Comparison of ENCODE assay signal across 17 cellular contexts in the genomic region with DNA sequence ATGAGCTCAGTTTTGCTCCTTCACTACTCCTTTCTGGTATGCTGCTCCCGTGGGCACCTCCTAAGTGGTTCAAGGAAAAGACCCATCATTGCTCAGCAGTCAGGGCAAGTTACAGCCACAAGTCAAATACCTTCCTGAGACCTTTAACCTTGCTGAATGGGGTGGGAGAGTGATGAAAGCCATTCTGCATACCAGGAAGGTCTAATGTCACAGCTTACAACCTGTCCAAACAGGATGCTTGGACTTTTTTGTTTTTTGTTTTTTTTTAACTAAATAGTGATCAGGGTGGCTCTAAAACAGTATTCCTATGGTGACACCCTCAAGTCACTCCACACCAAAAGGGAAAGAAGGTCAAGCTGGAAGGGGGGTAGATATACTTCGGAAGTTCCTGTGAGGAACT.
"Had no signal": no experiment of that assay in that cellular context is flagged by ENCODE, and none has a peak within 500 bp of the region (broad histone marks: within the 10 kb centered on the region; RNA-seq: fewer than 3 reads in every experiment).

No MANE protein-coding gene starts in this region.

- H3K4me1 Mint-ChIP-seq: central memory CD8-positive, alpha-beta T cell; immature natural killer cell had no signal

- H3K4me3 ChIP-seq: adrenal gland, pancreas, suprapubic skin, upper lobe of right lung had no signal

- H3K36me3 ChIP-seq: adrenal gland, pancreas, suprapubic skin, upper lobe of right lung had no signal

- H3K27me3 Mint-ChIP-seq: central memory CD8-positive, alpha-beta T cell had no signal

- H3K27ac ChIP-seq: adrenal gland, pancreas, suprapubic skin, upper lobe of right lung had no signal

- H3K4me1 ChIP-seq: adrenal gland, pancreas, suprapubic skin, upper lobe of right lung had no signal

- H3K9me3 Mint-ChIP-seq: central memory CD8-positive, alpha-beta T cell; immature natural killer cell; T-helper 2 cell treated with Interferon-gamma antibody and Interleukin-4, amounts not matched to agents 5 μg/mL and 100 μg/mL, for 36 hours had no signal

- H3K9me3 ChIP-seq: adrenal gland, pancreas, suprapubic skin, upper lobe of right lung had no signal

- ATAC-seq: activated CD4-positive, CD25-positive, alpha-beta regulatory T cell treated with anti-CD3 and anti-CD28 coated beads, Interleukin-2, amount 50 U/mL, for 24 hours; esophagus mucosa; left lobe of liver; pancreas; stimulated activated naive CD8-positive, alpha-beta T cell treated with anti-CD3 and anti-CD28 coated beads, Interleukin-15, Interleukin-2, amounts not matched to agents 100 U/mL and 50 U/mL, for 24 hours; upper lobe of right lung had no signal

- FAIRE-seq: pancreas had no signal

- H3K36me3 Mint-ChIP-seq: immature natural killer cell had no signal

- H3K4me3 Mint-ChIP-seq: central memory CD8-positive, alpha-beta T cell; immature natural killer cell; T-helper 2 cell treated with Interferon-gamma antibody and Interleukin-4, amounts not matched to agents 5 μg/mL and 100 μg/mL, for 36 hours had no signal

- DNase-seq: activated naive CD4-positive, alpha-beta T cell treated with anti-CD3 and anti-CD28 coated beads, Interleukin-2, amount 50 U/mL, for 16 hours; activated T-cell treated with anti-CD3 and anti-CD28 coated beads, Interleukin-2, amount 50 U/mL, for 1 hour; adrenal gland; hippocampal formation; immature natural killer cell; pancreas; retina; stimulated activated CD4-positive, alpha-beta T cell treated with anti-CD3 and anti-CD28 coated beads, Interleukin-4, amount 100 ng/mL, for 1 hour; stimulated activated CD8-positive, alpha-beta memory T cell treated with anti-CD3 and anti-CD28 coated beads, Interleukin-4, amount 100 ng/mL, for 48 hours; stimulated activated naive CD8-positive, alpha-beta T cell treated with anti-CD3 and anti-CD28 coated beads, Interleukin-15, Interleukin-2, amounts not matched to agents 100 U/mL and 50 U/mL, for 24 hours; upper lobe of right lung had no signal

- H3K27ac Mint-ChIP-seq: immature natural killer cell; T-helper 2 cell treated with Interferon-gamma antibody and Interleukin-4, amounts not matched to agents 5 μg/mL and 100 μg/mL, for 36 hours had no signal

- H3K27me3 ChIP-seq: adrenal gland, suprapubic skin, upper lobe of right lung had no signal
